ENCODE assay signal across 8 cellular contexts in the genomic region with DNA sequence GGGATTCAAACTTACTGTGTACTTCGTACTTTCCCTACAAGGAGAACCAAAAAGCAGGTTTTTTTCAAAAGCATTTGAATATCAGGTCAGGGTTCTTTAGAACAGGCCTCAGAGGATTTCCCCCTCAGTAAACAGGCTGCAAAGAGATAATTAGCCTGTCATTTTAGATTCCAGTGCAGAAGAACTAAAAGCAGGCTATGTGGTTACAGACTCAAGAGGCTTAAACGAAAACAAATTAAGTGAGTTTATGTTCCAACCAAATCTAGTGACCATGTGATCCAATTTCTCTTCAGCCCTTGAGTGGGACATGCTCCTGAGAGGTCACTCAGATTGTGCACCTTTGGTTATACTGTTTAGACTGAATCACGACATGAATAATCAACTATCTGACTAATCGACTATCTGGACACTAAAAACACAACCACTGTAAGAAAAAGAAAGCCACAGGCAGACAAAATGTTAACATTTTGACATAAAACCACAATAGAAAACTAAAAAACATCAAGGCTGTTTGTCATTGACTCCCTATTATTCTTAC. TPM values are rescaled to one million over a fixed set of nuclear protein-coding genes. Genes with fewer than 3 reads are reported as not detected.
DNase-seq lines count a peak whose midpoint lies in the region; ATAC-seq and TF ChIP-seq lines count a peak whose summit lies in the region.

No MANE protein-coding gene starts in this region.

- no peak for TF ChIP-seq POLR2A in uterus (IDR thresholded peaks at IDR 0.05)

- peak; percentile 32 for ATAC-seq in GM18508 (IDR thresholded peaks at IDR 0.05; ENCODE audit: insufficient read depth, unreplicated experiment)
- no peak for ATAC-seq in naive thymus-derived CD4-positive, alpha-beta T cell

- H3K27ac ChIP-seq in HEK293 (ENCODE audit: extremely low read depth, low read depth, low read length) (no peak overlapping the region), SU-DHL-6 (ENCODE audit: low read depth, low read length) (peak overlapping the region; percentile 96), neural progenitor cell (peak overlapping the region; percentile 42), uterus (no peak overlapping the region)
- no peak overlapping the region for H3K27ac ChIP-seq in naive thymus-derived CD4-positive, alpha-beta T cell (ENCODE audit: low read depth, low read length)

- peak overlapping the region; percentile 95 for H3K4me2 ChIP-seq in SU-DHL-6 (ENCODE audit: low read depth, low read length, poor library complexity, severe bottlenecking)
- H3K4me2 ChIP-seq in neural progenitor cell, result peak overlapping the region; percentile 68

- peaks cover 7% of the 10 kb centered on the region for H3K36me3 Mint-ChIP-seq in neural progenitor cell
- peaks cover 0 to 31% (median 3%) of the 10 kb centered on the region in 5 donors for H3K36me3 Mint-ChIP-seq in naive thymus-derived CD4-positive, alpha-beta T cell

- H3K9me3 ChIP-seq in HEK293 (ENCODE audit: control insufficient read depth, insufficient read depth, low read depth, low read length) (no peaks in the 10 kb centered on the region), SU-DHL-6 (ENCODE audit: insufficient read depth, low read length) (no peaks in the 10 kb centered on the region), neural progenitor cell (ENCODE audit: low read depth) (no peaks in the 10 kb centered on the region), uterus (no peaks in the 10 kb centered on the region)
- H3K9me3 ChIP-seq in naive thymus-derived CD4-positive, alpha-beta T cell (ENCODE audit: control insufficient read depth in 2 of 3, low read length in 3 of 3), result no peaks in the 10 kb centered on the region

- POLR2A ChIA-PET in HEK293 (lab: Yijun Ruan, JAX), result no interaction called here
- POLR2A ChIA-PET in naive thymus-derived CD4-positive, alpha-beta T cell (lab: Charles Lee), result no interaction called here

- H3K9me2 ChIP-seq in SU-DHL-6 (replicated peaks; ENCODE audit: insufficient read depth, low read length), result no peaks in the 10 kb centered on the region

- no peak overlapping the region for H3K4me3 ChIP-seq in HEK293 (ENCODE audit: low read depth, low read length)
- H3K4me3 ChIP-seq in SU-DHL-6 (ENCODE audit: insufficient read depth, low read length, poor library complexity, severe bottlenecking), result peak overlapping the region; percentile 45
- H3K4me3 ChIP-seq in neural progenitor cell, result peak overlapping the region; percentile 12
- H3K4me3 ChIP-seq in uterus, result no peak overlapping the region
- no peak overlapping the region for H3K4me3 ChIP-seq in naive thymus-derived CD4-positive, alpha-beta T cell (ENCODE audit: low read length)

- H3K27me3 ChIP-seq in SU-DHL-6 (ENCODE audit: low read length) (no peaks in the 10 kb centered on the region), neural progenitor cell (no peaks in the 10 kb centered on the region), uterus (no peaks in the 10 kb centered on the region)
- H3K27me3 ChIP-seq in naive thymus-derived CD4-positive, alpha-beta T cell (ENCODE audit: control insufficient read depth in 2 of 2, insufficient read depth in 2 of 2, low read length in 2 of 2), result no peaks in the 10 kb centered on the region

- no peaks in the 10 kb centered on the region for H4K20me1 ChIP-seq in SU-DHL-6 (ENCODE audit: low read depth, low read length)
- no peaks in the 10 kb centered on the region for H4K20me1 ChIP-seq in neural progenitor cell (ENCODE audit: low read depth)

- DNase-seq in neural progenitor cell (ENCODE audit: low spot score), result peak; percentile 69
- no peak for DNase-seq in GF-D8 (lab: John Stamatoyannopoulos, UW)
- DNase-seq in foreskin melanocyte, result no peak
- DNase-seq in uterus, result no peak
- no peak for DNase-seq in naive thymus-derived CD4-positive, alpha-beta T cell

- no peak overlapping the region for H3K4me3 Mint-ChIP-seq in neural progenitor cell
- peak overlapping the region in 2 of 10 donors; percentile 1 to 55 for H3K4me3 Mint-ChIP-seq in naive thymus-derived CD4-positive, alpha-beta T cell

- H3K36me3 ChIP-seq in HEK293 (ENCODE audit: control insufficient read depth in 2 of 2, insufficient read depth in 1 of 2, low read length in 2 of 2), result no peaks in the 10 kb centered on the region
- H3K36me3 ChIP-seq in SU-DHL-6 (ENCODE audit: low read length), result no peaks in the 10 kb centered on the region; the same call in 1 of the 2 replicates
- H3K36me3 ChIP-seq in neural progenitor cell, result no peaks in the 10 kb centered on the region
- no peaks in the 10 kb centered on the region for H3K36me3 ChIP-seq in uterus
- H3K36me3 ChIP-seq in naive thymus-derived CD4-positive, alpha-beta T cell (ENCODE audit: control insufficient read depth in 2 of 3, insufficient read depth in 3 of 3, low read length in 3 of 3), result peaks cover 0 to 5% (median 0%) of the 10 kb centered on the region in 3 experiments

- no peak for TF ChIP-seq CTCF in HEK293 (tag by site-specific recombination; IDR thresholded peaks at IDR 0.05)
- no peak for TF ChIP-seq CTCF in SU-DHL-6 (IDR thresholded peaks at IDR 0.05; ENCODE audit: insufficient read depth, low read length, poor library complexity, severe bottlenecking)
- TF ChIP-seq CTCF in neural progenitor cell (IDR thresholded peaks at IDR 0.05), result no peak
- TF ChIP-seq CTCF in uterus (IDR thresholded peaks at IDR 0.05), result no peak

- no peaks in the 10 kb centered on the region for H3K27me3 Mint-ChIP-seq in neural progenitor cell (ENCODE audit: insufficient read depth, low read depth)
- no peaks in the 10 kb centered on the region for H3K27me3 Mint-ChIP-seq in naive thymus-derived CD4-positive, alpha-beta T cell

- H3F3A ChIP-seq in SU-DHL-6 (ENCODE audit: insufficient read depth) (peaks cover 38% of the 10 kb centered on the region), neural progenitor cell (ENCODE audit: low read depth) (peaks cover 17% of the 10 kb centered on the region)

- intact Hi-C loops in uterus (cut with DNase I; ENCODE audit: low total_unique reads), result no loop called here
- intact Hi-C loops in naive thymus-derived CD4-positive, alpha-beta T cell (cut with micrococcal nuclease), result no loop called here

- CTCF ChIA-PET in HEK293 (lab: Yijun Ruan, JAX), result interaction anchor here (1.3 to 1.6 kb wide), 2 partner anchors 23 to 57 kb away, joined by 4 to 5 read pairs; no protein-coding TSS in a partner anchor
- CTCF ChIA-PET in naive thymus-derived CD4-positive, alpha-beta T cell (lab: Charles Lee), result no interaction called here

- H3K27ac Mint-ChIP-seq in neural progenitor cell, result no peak overlapping the region
- peak overlapping the region in 1 of 9 donors; percentile 65 for H3K27ac Mint-ChIP-seq in naive thymus-derived CD4-positive, alpha-beta T cell

- H3K79me2 ChIP-seq in SU-DHL-6 (ENCODE audit: insufficient read depth, low read length) (peaks cover 63% of the 10 kb centered on the region), neural progenitor cell (ENCODE audit: low read depth) (peaks cover 34% of the 10 kb centered on the region)

- H3K4me1 ChIP-seq in HEK293 (ENCODE audit: control insufficient read depth, insufficient read depth, low read length) (peaks cover 20% of the 10 kb centered on the region), neural progenitor cell (peaks cover 29% of the 10 kb centered on the region), uterus (no peaks in the 10 kb centered on the region)
- H3K4me1 ChIP-seq in naive thymus-derived CD4-positive, alpha-beta T cell (ENCODE audit: control insufficient read depth in 2 of 2, insufficient read depth in 2 of 2, low read length in 2 of 2), result peaks cover 14 to 17% of the 10 kb centered on the region in 2 donors

- H2AFZ ChIP-seq in SU-DHL-6 (ENCODE audit: low read depth, low read length, severe bottlenecking), result no peak overlapping the region
- H2AFZ ChIP-seq in neural progenitor cell (replicated peaks), result no peak overlapping the region

- peaks cover 32% of the 10 kb centered on the region for H3K4me1 Mint-ChIP-seq in neural progenitor cell
- peaks cover 31 to 62% (median 53%) of the 10 kb centered on the region in 7 donors for H3K4me1 Mint-ChIP-seq in naive thymus-derived CD4-positive, alpha-beta T cell

- no peaks in the 10 kb centered on the region for H3K9me3 Mint-ChIP-seq in neural progenitor cell
- H3K9me3 Mint-ChIP-seq in naive thymus-derived CD4-positive, alpha-beta T cell, result peaks cover 0 to 4% (median 0%) of the 10 kb centered on the region in 11 donors

- H3K9ac ChIP-seq in SU-DHL-6 (ENCODE audit: low read length) (peak overlapping the region; percentile 36), neural progenitor cell (no peak overlapping the region)

TF ChIP-seq in HEK293, 187 proteins besides CTCF, POLR2A, EP300 and RAD21 (continues in another document):
- TF ChIP-seq, protein P1, sequence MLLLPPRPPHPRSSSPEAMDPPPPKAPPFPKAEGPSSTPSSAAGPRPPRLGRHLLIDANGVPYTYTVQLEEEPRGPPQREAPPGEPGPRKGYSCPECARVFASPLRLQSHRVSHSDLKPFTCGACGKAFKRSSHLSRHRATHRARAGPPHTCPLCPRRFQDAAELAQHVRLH (tag by site-specific recombination; IDR thresholded peaks at IDR 0.05), result no peak
- TF ChIP-seq FEZF1 (tag by site-specific recombination; IDR thresholded peaks at IDR 0.05), result 0 out of 2 replicates have a peak, but pooled peaks have one; percentile 15

RNA-seq across cellular contexts. Expression of gene TMED8, which starts 4.5 kb away (rescaled TPM):
- 19.1 and 23.5 TPM in 2 replicates for total RNA-seq in neural progenitor cell (ENCODE audit: low replicate concordance)
- total RNA-seq in uterus, result 10 to 100 TPM in 2 of 4 donors, 1 to 10 TPM in 2; 4.4 to 16.6 (median 10.5) TPM
- 10 to 100 TPM in 1 of 5 experiments, 1 to 10 TPM in 4; 5.5 to 18.6 (median 7.0) TPM for total RNA-seq in naive thymus-derived CD4-positive, alpha-beta T cell
- 1 to 10 TPM; 2.4 to 3.1 TPM for polyA plus RNA-seq in naive thymus-derived CD4-positive, alpha-beta T cell

RNA-seq across cellular contexts. Expression of gene SAMD15, which starts 4.8 kb away (rescaled TPM):
- total RNA-seq in neural progenitor cell (ENCODE audit: low replicate concordance), result 2.2 and 2.4 TPM in 2 replicates
- total RNA-seq in uterus, result 1 to 10 TPM in 1 of 4 donors, under 1 TPM in 2, not detected in 1; under 0.01 to 3.1 (median 0.55) TPM
- under 1 TPM in 3 of 5 experiments, not detected in 2; 0.27 to 0.46 (median 0.42) TPM for total RNA-seq in naive thymus-derived CD4-positive, alpha-beta T cell
- polyA plus RNA-seq in naive thymus-derived CD4-positive, alpha-beta T cell, result not detected

RNA-seq across cellular contexts. Expression of gene NOXRED1, which starts 51.0 kb away (rescaled TPM):
- total RNA-seq in neural progenitor cell (ENCODE audit: low replicate concordance), result 0.07 and 0.40 TPM in 2 replicates
- total RNA-seq in uterus, result under 1 TPM in 2 of 4 donors, not detected in 2; 0.41 to 0.76 TPM
- 1 to 10 TPM in 1 of 5 experiments, under 1 TPM in 4; 0.32 to 1.1 (median 0.56) TPM for total RNA-seq in naive thymus-derived CD4-positive, alpha-beta T cell
- not detected for polyA plus RNA-seq in naive thymus-derived CD4-positive, alpha-beta T cell

RNA-seq across cellular contexts. Expression of gene GSTZ1, which starts 51.5 kb away (rescaled TPM):
- 44.2 and 52.5 TPM in 2 replicates for total RNA-seq in neural progenitor cell (ENCODE audit: low replicate concordance)
- 10 to 100 TPM in 2 of 4 donors, 1 to 10 TPM in 2; 1.8 to 24.4 (median 8.4) TPM for total RNA-seq in uterus
- total RNA-seq in naive thymus-derived CD4-positive, alpha-beta T cell, result 10 to 100 TPM in 3 of 5 experiments, 1 to 10 TPM in 2; 7.1 to 13.4 (median 11.5) TPM
- 1 to 10 TPM; 5.6 to 9.5 TPM for polyA plus RNA-seq in naive thymus-derived CD4-positive, alpha-beta T cell

RNA-seq across cellular contexts. Expression of gene POMT2, which starts 51.7 kb away (rescaled TPM):
- total RNA-seq in neural progenitor cell (ENCODE audit: low replicate concordance) (6.2 and 14.7 TPM in 2 replicates), uterus (10 to 100 TPM in 3 of 4 donors, 1 to 10 TPM in 1; 2.1 to 72.2 (median 27.9) TPM)
- 10 to 100 TPM in 2 of 5 experiments, 1 to 10 TPM in 3; 6.9 to 15.3 (median 9.4) TPM for total RNA-seq in naive thymus-derived CD4-positive, alpha-beta T cell
- polyA plus RNA-seq in naive thymus-derived CD4-positive, alpha-beta T cell, result under 1 TPM in 1 of 2 donors, not detected in 1; 0.39 TPM

Comparison
In these comparisons a context has a peak if more than half of its experiments do, and no peak if none do; other contexts are left out.
1. H3K27ac ChIP-seq: peak in SU-DHL-6 (single experiment) and neural progenitor cell (single experiment); none in HEK293 (single experiment), uterus (0 of 2) and naive thymus-derived CD4-positive, alpha-beta T cell (single experiment).
2. H3K4me3 ChIP-seq: peak in SU-DHL-6 (single experiment) and neural progenitor cell (single experiment); none in HEK293 (single experiment), uterus (0 of 2) and naive thymus-derived CD4-positive, alpha-beta T cell (single experiment).